ENCODE assay signal across 8 cellular contexts in the genomic region with DNA sequence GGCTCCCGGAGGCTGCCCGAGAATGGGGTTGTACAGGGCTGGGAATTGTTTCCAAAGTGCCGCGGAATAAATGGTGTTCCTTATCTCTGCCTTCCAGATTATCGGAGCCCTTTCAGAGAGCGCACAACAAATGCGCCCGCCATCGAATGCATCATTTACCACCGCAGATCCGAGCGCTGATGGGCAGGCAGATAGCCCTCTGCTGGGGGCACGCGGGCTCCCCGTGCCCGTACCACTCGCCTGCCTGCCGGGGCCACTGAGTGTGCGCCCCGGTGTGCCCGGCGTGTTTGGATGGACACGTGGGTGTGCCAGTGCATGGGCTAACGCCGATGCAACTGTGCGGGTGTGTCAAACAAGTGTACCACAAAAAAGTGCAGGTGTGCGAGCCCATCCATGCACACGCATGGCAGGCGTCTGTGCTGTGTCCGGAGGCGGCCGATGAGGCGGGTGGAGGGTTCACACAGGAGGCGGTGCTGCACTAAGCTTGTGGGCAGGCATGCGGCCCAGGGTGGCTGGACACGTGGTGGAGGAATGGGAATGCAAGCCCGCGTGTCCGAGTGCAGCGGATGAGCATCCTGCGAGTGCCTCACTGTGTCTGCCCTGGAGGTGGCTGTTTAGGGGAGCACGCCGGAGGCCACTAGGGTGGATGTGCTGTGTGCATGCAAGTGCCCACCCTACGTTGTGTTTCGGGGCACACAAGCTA. TPM values are rescaled to one million over a fixed set of nuclear protein-coding genes. Genes with fewer than 3 reads are reported as not detected.
DNase-seq lines count a peak whose midpoint lies in the region; ATAC-seq and TF ChIP-seq lines count a peak whose summit lies in the region.

No MANE protein-coding gene starts in this region.

- H3K27me3 Mint-ChIP-seq in CD14-positive monocyte (ENCODE audit: low read depth in 3 of 3), result peaks cover 54 to 73% (median 68%) of the 10 kb centered on the region in 3 donors
- peaks cover 61 to 84% of the 10 kb centered on the region in 2 donors for H3K27me3 Mint-ChIP-seq in effector memory CD8-positive, alpha-beta T cell

- no peaks in the 10 kb centered on the region for H3K9me2 ChIP-seq in OCI-LY1 (ENCODE audit: low read depth, low read length)

- no peaks in the 10 kb centered on the region for H3K79me2 ChIP-seq in OCI-LY1 (ENCODE audit: insufficient read depth, low read length)

- peak overlapping the region; percentile 44 for H3K4ac ChIP-seq in neuronal stem cell (ENCODE audit: low read length)

- DNase-seq in CD14-positive monocyte (ENCODE audit: low spot score), result no peak
- no peak for DNase-seq in effector memory CD8-positive, alpha-beta T cell
- no peak for DNase-seq in neuronal stem cell (ENCODE audit: low spot score)
- DNase-seq in DMS 273 (lab: John Stamatoyannopoulos, UW; ENCODE audit: unreplicated experiment), result no peak

- TF ChIP-seq CTCF in CD14-positive monocyte (IDR thresholded peaks at IDR 0.05) (no peak), OCI-LY1 (IDR thresholded peaks at IDR 0.05; ENCODE audit: low read length) (no peak)

- H3K27ac ChIP-seq in OCI-LY1 (ENCODE audit: low read depth, low read length, poor library complexity, severe bottlenecking), result no peak overlapping the region
- no peak overlapping the region for H3K27ac ChIP-seq in neuronal stem cell (replicated peaks; ENCODE audit: low read length)

- no peaks in the 10 kb centered on the region for H3F3A ChIP-seq in OCI-LY1 (ENCODE audit: insufficient read depth, low read length)

- no peaks in the 10 kb centered on the region for H4K20me1 ChIP-seq in OCI-LY1 (ENCODE audit: insufficient read depth, low read length)

- H3K9me3 ChIP-seq in OCI-LY1 (ENCODE audit: low read length), result no peaks in the 10 kb centered on the region
- H3K9me3 ChIP-seq in neuronal stem cell (replicated peaks in 1 of 2; ENCODE audit: control insufficient read depth in 2 of 2, insufficient read depth in 1 of 2, low read depth in 1 of 2, low read length in 2 of 2), result peaks cover 0 to 9% of the 10 kb centered on the region in 2 donors

- peaks cover 0 to 22% (median 2%) of the 10 kb centered on the region in 7 donors for H3K9me3 Mint-ChIP-seq in CD14-positive monocyte
- H3K9me3 Mint-ChIP-seq in effector memory CD8-positive, alpha-beta T cell, result no peaks in the 10 kb centered on the region

- H4K8ac ChIP-seq in neuronal stem cell (ENCODE audit: low read depth, low read length), result no peak overlapping the region

- no peak overlapping the region for H2AFZ ChIP-seq in OCI-LY1 (ENCODE audit: low read length)
- peak overlapping the region; percentile 94 for H2AFZ ChIP-seq in neuronal stem cell (ENCODE audit: low read length)

- H3K9ac ChIP-seq in OCI-LY1 (ENCODE audit: low read length) (no peak overlapping the region; the same call in 1 of the 2 replicates), neuronal stem cell (ENCODE audit: low read depth, low read length, poor library complexity) (peak overlapping the region; percentile 78)

- no peak overlapping the region for H3K27ac Mint-ChIP-seq in CD14-positive monocyte
- no peak overlapping the region for H3K27ac Mint-ChIP-seq in effector memory CD8-positive, alpha-beta T cell

- H4K91ac ChIP-seq in neuronal stem cell (ENCODE audit: low read depth, low read length, poor library complexity), result peak overlapping the region; percentile 17

- no CpG with 5 or more reads among the region's 45 CpGs for WGBS in neuronal stem cell (ENCODE audit: extremely low coverage in 2 of 2, insufficient read length in 2 of 2, insufficient replicate concordance in 1 of 2), 2 donors

- H3K18ac ChIP-seq in neuronal stem cell (ENCODE audit: low read length), result peak overlapping the region; percentile 97

- H3K4me1 Mint-ChIP-seq in CD14-positive monocyte, result peaks cover 20% of the 10 kb centered on the region
- peaks cover 8 to 10% of the 10 kb centered on the region in 2 donors for H3K4me1 Mint-ChIP-seq in effector memory CD8-positive, alpha-beta T cell (ENCODE audit: low read depth in 2 of 2)

- peak overlapping the region; percentile 24 for H2BK12ac ChIP-seq in neuronal stem cell (ENCODE audit: low read length)

- H3K23ac ChIP-seq in neuronal stem cell (ENCODE audit: low read depth, low read length, poor library complexity), result peak overlapping the region; percentile 94

- intact Hi-C loops in CD14-positive monocyte (cut with micrococcal nuclease), result loop anchor here (5.0 to 10.0 kb wide), 2 partner anchors 111 to 402 kb away; no protein-coding TSS in a partner anchor

- H3K4me2 ChIP-seq in OCI-LY1 (ENCODE audit: low read length) (peak overlapping the region; percentile 66), neuronal stem cell (ENCODE audit: insufficient read depth, low read length, poor library complexity, severe bottlenecking) (peak overlapping the region; percentile 72)

- H3K36me3 ChIP-seq in OCI-LY1 (ENCODE audit: insufficient read depth, low read length) (no peaks in the 10 kb centered on the region), neuronal stem cell (replicated peaks in 1 of 2; ENCODE audit: control insufficient read depth in 2 of 2, insufficient read depth in 2 of 2, low read length in 2 of 2) (no peaks in the 10 kb centered on the region)

- H3K79me1 ChIP-seq in neuronal stem cell (ENCODE audit: low read depth, low read length), result peaks cover 2% of the 10 kb centered on the region

- peak overlapping the region; percentile 75 for H2BK120ac ChIP-seq in neuronal stem cell (ENCODE audit: low read depth, low read length)

- no peak for ATAC-seq in effector memory CD8-positive, alpha-beta T cell (replicated peaks)
- ATAC-seq in HG02870 (IDR thresholded peaks at IDR 0.05; ENCODE audit: unreplicated experiment) (no peak), HG03442 (IDR thresholded peaks at IDR 0.05; ENCODE audit: unreplicated experiment) (no peak), HG03439 (IDR thresholded peaks at IDR 0.05; ENCODE audit: unreplicated experiment) (no peak)

- H3K14ac ChIP-seq in neuronal stem cell (ENCODE audit: low read length), result peak overlapping the region; percentile 99

- peaks cover 0 to 8% of the 10 kb centered on the region in 2 donors for H3K36me3 Mint-ChIP-seq in CD14-positive monocyte
- no peaks in the 10 kb centered on the region for H3K36me3 Mint-ChIP-seq in effector memory CD8-positive, alpha-beta T cell (ENCODE audit: insufficient read depth)

- no peak overlapping the region for H2BK5ac ChIP-seq in neuronal stem cell (ENCODE audit: low read length)

- H3K27me3 ChIP-seq in OCI-LY1 (ENCODE audit: insufficient read depth, low read length) (peaks cover 28% of the 10 kb centered on the region), neuronal stem cell (ENCODE audit: control insufficient read depth in 3 of 3, insufficient read depth in 3 of 3, low read depth in 1 of 3, low read length in 3 of 3) (peaks cover 53 to 97% (median 65%) of the 10 kb centered on the region in 3 experiments)

- H3K4me3 Mint-ChIP-seq in CD14-positive monocyte, result peak overlapping the region; percentile 77 to 90
- H3K4me3 Mint-ChIP-seq in effector memory CD8-positive, alpha-beta T cell, result peak overlapping the region; percentile 68 to 73

- no peak overlapping the region for H2AK5ac ChIP-seq in neuronal stem cell (ENCODE audit: low read depth, low read length)

- peaks cover 3% of the 10 kb centered on the region for H3K4me1 ChIP-seq in OCI-LY1 (ENCODE audit: insufficient read depth, low read length, severe bottlenecking)
- H3K4me1 ChIP-seq in neuronal stem cell (ENCODE audit: control insufficient read depth in 2 of 2, insufficient read depth in 1 of 2, low read depth in 1 of 2, low read length in 2 of 2), result peaks cover 8 to 9% of the 10 kb centered on the region in 2 donors

- peak overlapping the region; percentile 88 for H2BK15ac ChIP-seq in neuronal stem cell (ENCODE audit: low read length)

- H3K4me3 ChIP-seq in OCI-LY1 (ENCODE audit: low read depth, low read length, poor library complexity, severe bottlenecking) (peak overlapping the region; percentile 59), neuronal stem cell (ENCODE audit: low read length in 2 of 2) (peak overlapping the region; percentile 45 to 76)

RNA-seq across cellular contexts. Expression of a gene that starts 3.8 kb away (rescaled TPM):
- polyA plus RNA-seq in CD14-positive monocyte, result under 1 TPM in 1 of 2 donors, not detected in 1; 0.07 TPM
- 0.03 TPM for polyA plus RNA-seq in neuronal stem cell (2013, experiment 1 of 2)
- 0.04 TPM for polyA plus RNA-seq in neuronal stem cell (2013, experiment 2 of 2)

RNA-seq across cellular contexts. Expression of a gene that starts 30.1 kb away (rescaled TPM):
- not detected for polyA plus RNA-seq in CD14-positive monocyte
- not detected for polyA plus RNA-seq in neuronal stem cell (2013, experiment 1 of 2)
- polyA plus RNA-seq in neuronal stem cell (2013, experiment 2 of 2), result not detected
